In genomic region chr4:83107636-83108035, GRCh38 we compare ENCODE assay signal across 15 cellular contexts. TPM values are rescaled to one million over a fixed set of nuclear protein-coding genes. Genes with fewer than 3 reads are reported as not detected.
A peak's percentile ranks its signal among the peaks of the same experiment; 100 is the strongest.
DNase-seq lines count a peak whose midpoint lies in the region; ATAC-seq and TF ChIP-seq lines count a peak whose summit lies in the region.
"Had no signal": no experiment of that assay in that cellular context is flagged by ENCODE, and none has a peak within 500 bp of the region (broad histone marks: within the 10 kb centered on the region; RNA-seq: fewer than 3 reads in every experiment).

No MANE protein-coding gene starts in this region.

- peaks cover 38% of the 10 kb centered on the region for H3K36me3 Mint-ChIP-seq in activated CD4-positive, alpha-beta T cell treated with anti-CD3 and anti-CD28 coated beads for 36 hours (ENCODE audit: low read depth)
- H3K36me3 Mint-ChIP-seq in progenitor cell of endocrine pancreas (ENCODE audit: insufficient read depth): no peaks in the 10 kb centered on the region

- DNase-seq in activated CD4-positive, alpha-beta T cell treated with anti-CD3 and anti-CD28 coated beads for 36 hours: peak; percentile 52
- DNase-seq in activated CD4-positive, alpha-beta T cell treated with anti-CD3 and anti-CD28 coated beads, Interleukin-2, amount 50 U/mL, for 1 hour: no peak
- peak; percentile 65 to 71 for DNase-seq in activated T-cell treated with anti-CD3 and anti-CD28 coated beads, Interleukin-2, amount 50 U/mL, for 48 hours
- DNase-seq in mesendoderm (no peak), progenitor cell of endocrine pancreas (ENCODE audit: low spot score, unreplicated experiment) (no peak)
- DNase-seq in stimulated activated naive CD8-positive, alpha-beta T cell treated with anti-CD3 and anti-CD28 coated beads, Interleukin-15, Interleukin-2, amounts not matched to agents 100 U/mL and 50 U/mL, for 24 hours: peak; percentile 68
- DNase-seq: amniotic stem cell, gastrocnemius medialis, NCI-H187, SJCRH30, thyroid gland had no signal

- no peak overlapping the region for H2BK120ac ChIP-seq in mesendoderm (ENCODE audit: low read depth, low read length)

- H3K9me3 Mint-ChIP-seq in activated CD4-positive, alpha-beta T cell treated with anti-CD3 and anti-CD28 coated beads for 36 hours (ENCODE audit: low read depth): no peaks in the 10 kb centered on the region
- no peaks in the 10 kb centered on the region for H3K9me3 Mint-ChIP-seq in progenitor cell of endocrine pancreas (ENCODE audit: low read depth)
- H3K9me3 Mint-ChIP-seq: GM23338 had no signal

- H3K27me3 ChIP-seq in mesendoderm (ENCODE audit: insufficient read depth, low read length, poor library complexity): no peaks in the 10 kb centered on the region
- H3K27me3 ChIP-seq: gastrocnemius medialis, SJCRH30, thyroid gland had no signal

- CTCF ChIA-PET in activated CD4-positive, alpha-beta T cell treated with anti-CD3 and anti-CD28 coated beads for 36 hours (lab: Charles Lee): interaction anchor here (1.2 kb wide), 1 partner anchor 250 kb away, joined by 3 read pairs; no protein-coding TSS in a partner anchor

- no peak overlapping the region for H3K9ac ChIP-seq in mesendoderm (ENCODE audit: low read length)

- POLR2A ChIA-PET in activated CD4-positive, alpha-beta T cell treated with anti-CD3 and anti-CD28 coated beads for 36 hours (lab: Charles Lee): no interaction called here

- peaks cover 49% of the 10 kb centered on the region for H3K4me1 Mint-ChIP-seq in activated CD4-positive, alpha-beta T cell treated with anti-CD3 and anti-CD28 coated beads for 36 hours
- peaks cover 1% of the 10 kb centered on the region for H3K4me1 Mint-ChIP-seq in progenitor cell of endocrine pancreas (ENCODE audit: low read depth)

- no peak overlapping the region for H4K5ac ChIP-seq in mesendoderm (ENCODE audit: low read length)

- no peaks in the 10 kb centered on the region for H3K4me1 ChIP-seq in mesendoderm (ENCODE audit: control insufficient read depth, low read depth, low read length)

- no peak overlapping the region for H2BK15ac ChIP-seq in mesendoderm (replicated peaks; ENCODE audit: low read depth)

- intact Hi-C loops in activated CD4-positive, alpha-beta T cell treated with anti-CD3 and anti-CD28 coated beads for 36 hours (cut with DNase I, micrococcal nuclease): no loop called here

- peak overlapping the region; percentile 53 for H3K56ac ChIP-seq in mesendoderm (ENCODE audit: low read length)

- H3K4me3 ChIP-seq in mesendoderm (ENCODE audit: low read length): no peak overlapping the region
- H3K4me3 ChIP-seq: gastrocnemius medialis, GM23338, SJCRH30, thyroid gland had no signal

- WGBS in mesendoderm (ENCODE audit: extremely low coverage, insufficient coverage, low lambda C conversion rate): no CpG with 5 or more reads among the region's 9 CpGs

- no peak overlapping the region for H4K8ac ChIP-seq in mesendoderm (ENCODE audit: low read depth, low read length)

- H3K4me2 ChIP-seq in mesendoderm (ENCODE audit: low read length): no peak overlapping the region
- H3K4me2 ChIP-seq: GM23338 had no signal

- H3K23ac ChIP-seq in mesendoderm (ENCODE audit: low read length): no peak overlapping the region

- no peaks in the 10 kb centered on the region for H3K79me1 ChIP-seq in mesendoderm (ENCODE audit: low read length)

- H2AK5ac ChIP-seq in mesendoderm (ENCODE audit: low read length): no peak overlapping the region

- H3K4ac ChIP-seq in mesendoderm (ENCODE audit: low read depth, low read length): no peak overlapping the region

- H2BK5ac ChIP-seq in mesendoderm (ENCODE audit: low read length): no peak overlapping the region

- H3K27ac Mint-ChIP-seq in activated CD4-positive, alpha-beta T cell treated with anti-CD3 and anti-CD28 coated beads for 36 hours: peak overlapping the region; percentile 67
- H3K27ac Mint-ChIP-seq in progenitor cell of endocrine pancreas: no peak overlapping the region
- H3K27ac Mint-ChIP-seq: GM23338 had no signal

- ATAC-seq in activated CD4-positive, alpha-beta T cell treated with anti-CD3 and anti-CD28 coated beads for 36 hours: peak; percentile 9
- ATAC-seq in stimulated activated naive CD8-positive, alpha-beta T cell treated with anti-CD3 and anti-CD28 coated beads, Interleukin-15, Interleukin-2, amounts not matched to agents 100 U/mL and 50 U/mL, for 24 hours: peak; percentile 21
- ATAC-seq in HG02852 (IDR thresholded peaks at IDR 0.05; ENCODE audit: unreplicated experiment): no peak
- ATAC-seq in GM21423 (IDR thresholded peaks at IDR 0.05; ENCODE audit: unreplicated experiment): no peak
- ATAC-seq: gastrocnemius medialis, GM23338 had no signal

- H3K79me2 ChIP-seq in mesendoderm (ENCODE audit: control insufficient read depth, insufficient read depth, low read length): no peaks in the 10 kb centered on the region

- H3K18ac ChIP-seq in mesendoderm (ENCODE audit: low read length): no peak overlapping the region

- peak overlapping the region; percentile 39 for H3K4me3 Mint-ChIP-seq in activated CD4-positive, alpha-beta T cell treated with anti-CD3 and anti-CD28 coated beads for 36 hours
- no peak overlapping the region for H3K4me3 Mint-ChIP-seq in progenitor cell of endocrine pancreas (ENCODE audit: low read depth)
- H3K4me3 Mint-ChIP-seq: GM23338 had no signal

- H3K36me3 ChIP-seq in mesendoderm (ENCODE audit: control insufficient read depth, insufficient read depth, low read length): no peaks in the 10 kb centered on the region
- H3K36me3 ChIP-seq: gastrocnemius medialis, SJCRH30, thyroid gland had no signal

- TF ChIP-seq CTCF in progenitor cell of endocrine pancreas (IDR thresholded peaks at IDR 0.05; ENCODE audit: unreplicated experiment): no peak

- no peak overlapping the region for H3K27ac ChIP-seq in mesendoderm (ENCODE audit: low read depth, low read length)
- H3K27ac ChIP-seq: C4-2B, gastrocnemius medialis, SJCRH30, thyroid gland had no signal

- no peaks in the 10 kb centered on the region for H3K27me3 Mint-ChIP-seq in activated CD4-positive, alpha-beta T cell treated with anti-CD3 and anti-CD28 coated beads for 36 hours
- peaks cover 11% of the 10 kb centered on the region for H3K27me3 Mint-ChIP-seq in progenitor cell of endocrine pancreas

RNA-seq across cellular contexts. Expression of gene PLAC8, which starts 6.9 kb away (rescaled TPM):
- total RNA-seq in activated CD4-positive, alpha-beta T cell treated with anti-CD3 and anti-CD28 coated beads for 36 hours: 10 to 100 TPM; 54.4 to 72.3 TPM
- 3.6 TPM for polyA plus RNA-seq in mesendoderm (2013, experiment 1 of 2)
- polyA plus RNA-seq in mesendoderm (2013, experiment 2 of 2): 3.0 TPM
- total RNA-seq in progenitor cell of endocrine pancreas: 4.7 and 5.9 TPM in 2 replicates

Comparison
In these comparisons a context has a peak if more than half of its experiments do, and no peak if none do; other contexts are left out.
1. DNase-seq: peak in activated CD4-positive, alpha-beta T cell treated with anti-CD3 and anti-CD28 coated beads for 36 hours (single experiment), activated T-cell treated with anti-CD3 and anti-CD28 coated beads, Interleukin-2, amount 50 U/mL, for 48 hours (2 of 2) and stimulated activated naive CD8-positive, alpha-beta T cell treated with anti-CD3 and anti-CD28 coated beads, Interleukin-15, Interleukin-2, amounts not matched to agents 100 U/mL and 50 U/mL, for 24 hours (single experiment); none in activated CD4-positive, alpha-beta T cell treated with anti-CD3 and anti-CD28 coated beads, Interleukin-2, amount 50 U/mL, for 1 hour (single experiment), mesendoderm (single experiment) and progenitor cell of endocrine pancreas (single experiment).
2. ATAC-seq: peak in activated CD4-positive, alpha-beta T cell treated with anti-CD3 and anti-CD28 coated beads for 36 hours (single experiment) and stimulated activated naive CD8-positive, alpha-beta T cell treated with anti-CD3 and anti-CD28 coated beads, Interleukin-15, Interleukin-2, amounts not matched to agents 100 U/mL and 50 U/mL, for 24 hours (single experiment); none in HG02852 (single experiment) and GM21423 (single experiment).